In the genomic region with DNA sequence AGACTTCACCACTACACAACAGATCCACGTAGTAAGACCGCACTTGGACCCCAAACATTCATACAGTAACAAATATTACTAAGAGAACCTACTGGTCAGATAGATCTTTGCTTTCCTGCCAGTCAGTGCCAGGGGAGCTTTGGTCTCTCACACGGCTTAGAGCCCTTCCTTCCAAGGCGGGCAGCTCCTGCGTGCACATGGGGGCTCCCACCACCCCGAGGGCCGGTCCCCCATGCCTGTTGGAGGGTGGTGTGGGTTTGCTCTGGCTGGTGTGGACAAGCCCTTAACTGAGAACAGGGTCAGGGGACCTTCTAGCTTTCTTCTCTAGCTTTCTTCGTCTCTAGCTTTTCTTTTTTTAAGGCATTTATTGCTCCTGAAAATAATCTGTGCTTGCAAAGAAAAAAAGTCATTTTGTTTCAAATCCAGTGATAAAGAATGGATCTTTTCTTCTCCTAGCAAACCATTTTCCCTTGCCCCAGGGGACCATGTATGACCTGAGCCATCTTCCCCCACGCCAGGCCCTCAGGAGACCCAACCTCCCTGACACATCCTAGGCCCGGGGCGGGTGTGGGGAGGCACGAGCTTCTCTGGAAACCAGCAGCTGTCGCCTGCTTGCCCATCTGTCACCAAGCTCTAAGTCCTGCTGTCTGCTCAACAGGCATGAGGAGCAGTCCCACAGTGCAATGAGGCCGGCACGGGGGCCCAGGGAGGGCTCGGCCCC, we compare ENCODE assay signal across 11 cellular contexts.
"Had no signal": no experiment of that assay in that cellular context is flagged by ENCODE, and none has a peak within 500 bp of the region (broad histone marks: within the 10 kb centered on the region; RNA-seq: fewer than 3 reads in every experiment).

No MANE protein-coding gene starts in this region.

- H3K27ac ChIP-seq: lower lobe of right lung, right atrium auricular region had no signal

- H3K36me3 ChIP-seq: lower lobe of right lung, right atrium auricular region had no signal

- DNase-seq: activated B cell treated with CpG ODN at 0.5 μM for 24 hours; activated CD4-positive, alpha-beta T cell treated with anti-CD3 and anti-CD28 coated beads, Interleukin-2, amount 10 ng/mL, durations not matched to agents 24 days and 14 days; activated T-cell treated with anti-CD3 and anti-CD28 coated beads, Interleukin-2, amount 50 U/mL, for 1 hour; amniotic stem cell; lower lobe of right lung; stimulated activated naive CD4-positive, alpha-beta T cell; substantia nigra; T-helper 17 cell; trophoblast cell had no signal

- H3K9me3 ChIP-seq: right atrium auricular region had no signal

- ATAC-seq: activated naive CD4-positive, alpha-beta T cell treated with anti-CD3 and anti-CD28 coated beads, Interleukin-2, amount 50 U/mL, for 72 hours; lower lobe of right lung; T-helper 17 cell had no signal

- H3K4me3 ChIP-seq: lower lobe of right lung, right atrium auricular region had no signal

- H3K4me1 ChIP-seq: lower lobe of right lung, right atrium auricular region had no signal

- H3K27me3 ChIP-seq: right atrium auricular region had no signal
